13 cellular contexts compared by ENCODE assay signal in the genomic region with DNA sequence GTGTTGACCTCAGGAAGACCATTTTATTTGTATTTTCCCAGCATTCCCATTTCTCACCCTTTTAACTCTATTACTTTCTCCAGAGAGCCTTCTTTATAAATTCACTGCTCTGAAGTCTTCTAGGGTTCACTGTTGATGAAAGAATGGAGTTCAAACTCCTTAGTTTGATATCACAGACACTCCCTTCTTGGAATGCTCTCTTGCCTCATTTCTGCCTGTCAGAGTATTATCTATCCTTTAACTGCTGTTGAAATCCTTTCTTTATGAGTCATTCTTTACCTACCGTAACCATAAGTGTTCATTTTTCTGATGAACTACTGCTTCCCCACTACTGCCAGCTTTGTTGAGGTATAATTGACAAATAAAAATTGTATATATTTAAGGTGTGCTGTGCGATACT. TPM values are rescaled to one million over a fixed set of nuclear protein-coding genes. Genes with fewer than 3 reads are reported as not detected.
DNase-seq lines count a peak whose midpoint lies in the region; ATAC-seq, FAIRE-seq and TF ChIP-seq lines count a peak whose summit lies in the region.
"Had no signal": no experiment of that assay in that cellular context is flagged by ENCODE, and none has a peak within 500 bp of the region (broad histone marks: within the 10 kb centered on the region; RNA-seq: fewer than 3 reads in every experiment).

No MANE protein-coding gene starts in this region.

- H3K4me1 Mint-ChIP-seq in stimulated activated memory B cell treated with anti-CD40 and anti-IgM and Interleukin-4, amounts not matched to agents 10 μg/mL and 1 μg/mL and 100 μg/mL, for 72 hours, result peaks cover 66% of the 10 kb centered on the region

- H3K27me3 ChIP-seq in HepG2 (ENCODE audit: control insufficient read depth in 1 of 2, insufficient read depth in 2 of 2, low read length in 2 of 2), result no peaks in the 10 kb centered on the region; a peak in 1 of 5 replicates
- no peaks in the 10 kb centered on the region for H3K27me3 ChIP-seq in right lobe of liver
- H3K27me3 ChIP-seq: ascending aorta had no signal

- H3K4me3 ChIP-seq in HepG2 (replicated peaks in 1 of 3; ENCODE audit: insufficient read depth in 1 of 3, low read depth in 2 of 3, low read length in 3 of 3) (no peak overlapping the region), right lobe of liver (no peak overlapping the region)
- H3K4me3 ChIP-seq: ascending aorta had no signal

- ATAC-seq in HepG2, result no peak
- no peak for ATAC-seq in right lobe of liver
- no peak for ATAC-seq in stimulated activated memory B cell treated with anti-CD40 and anti-IgM and Interleukin-4, amounts not matched to agents 10 μg/mL and 1 μg/mL and 100 μg/mL, for 72 hours
- ATAC-seq in GM21723 (IDR thresholded peaks at IDR 0.05; ENCODE audit: unreplicated experiment), result no peak
- ATAC-seq: activated CD8-positive, alpha-beta memory T cell treated with anti-CD3 and anti-CD28 coated beads, Interleukin-2, amount 10 ng/mL, durations not matched to agents 7 days and 5 days; stimulated activated naive CD8-positive, alpha-beta T cell treated with anti-CD3 and anti-CD28 coated beads, Interleukin-15, amount 100 ng/mL, for 72 hours had no signal

- no peak overlapping the region; the same call in 1 of the 2 replicates for H3K4me2 ChIP-seq in HepG2 (ENCODE audit: low read depth, low read length)

- TF ChIP-seq CTCF in HepG2 (CRISPR knock-in tag; IDR thresholded peaks at IDR 0.05), result no peak
- no peak for TF ChIP-seq CTCF in right lobe of liver (IDR thresholded peaks at IDR 0.05)

- WGBS in HepG2 (ENCODE audit: low lambda C conversion rate), result 75% methylated on average over 2 of the region's 2 CpGs
- WGBS in right lobe of liver (ENCODE audit: insufficient coverage, low coverage, low lambda C conversion rate, missing lambda C conversion rate), result 65% methylated on average over 2 of the region's 2 CpGs

- in situ Hi-C loops in HepG2 (cut with HindIII; ENCODE audit: extremely low pct_ligation_motif_present, low pct_unique_long_range_greater_than_20kb), result no loop called here

- no peak overlapping the region for H3K27ac ChIP-seq in HepG2 (ENCODE audit: extremely low read length, insufficient read depth, low read length)
- no peak overlapping the region for H3K27ac ChIP-seq in right lobe of liver
- H3K27ac ChIP-seq: ascending aorta had no signal

- H3K27me3 Mint-ChIP-seq in stimulated activated memory B cell treated with anti-CD40 and anti-IgM and Interleukin-4, amounts not matched to agents 10 μg/mL and 1 μg/mL and 100 μg/mL, for 72 hours, result no peaks in the 10 kb centered on the region
- H3K27me3 Mint-ChIP-seq: activated CD8-positive, alpha-beta memory T cell treated with anti-CD3 and anti-CD28 coated beads, Interleukin-2, amount 10 ng/mL, durations not matched to agents 7 days and 5 days; stimulated activated naive CD8-positive, alpha-beta T cell treated with anti-CD3 and anti-CD28 coated beads, Interleukin-15, amount 100 ng/mL, for 72 hours had no signal

- H3K36me3 ChIP-seq in HepG2 (replicated peaks in 1 of 2; ENCODE audit: control insufficient read depth in 1 of 2, insufficient read depth in 2 of 2, low read length in 2 of 2) (no peaks in the 10 kb centered on the region), right lobe of liver (no peaks in the 10 kb centered on the region)

- TF ChIP-seq POLR2A in HepG2 (IDR thresholded peaks at IDR 0.05; ENCODE audit: insufficient read depth in 1 of 2, low read depth in 2 of 2, low read length in 2 of 2) (no peak), right lobe of liver (IDR thresholded peaks at IDR 0.05) (no peak), erythroblast (IDR thresholded peaks at IDR 0.05; ENCODE audit: low read length) (no peak)

- H3K27ac Mint-ChIP-seq in stimulated activated memory B cell treated with anti-CD40 and anti-IgM and Interleukin-4, amounts not matched to agents 10 μg/mL and 1 μg/mL and 100 μg/mL, for 72 hours, result peak overlapping the region; percentile 31
- H3K27ac Mint-ChIP-seq: activated CD8-positive, alpha-beta memory T cell treated with anti-CD3 and anti-CD28 coated beads, Interleukin-2, amount 10 ng/mL, durations not matched to agents 7 days and 5 days had no signal

- POLR2A ChIA-PET in HepG2 (lab: Yijun Ruan, JAX), result no interaction called here

- DNase-seq in HepG2 (ENCODE audit: low spot score) (no peak), right lobe of liver (no peak), RPMI7951 (ENCODE audit: low read depth) (peak; percentile 43), erythroblast (lab: John Stamatoyannopoulos, UW) (peak; percentile 74 to 75), NCI-H2196 (lab: John Stamatoyannopoulos, UW; ENCODE audit: unreplicated experiment) (no peak), SK-N-DZ (ENCODE audit: low spot score) (no peak)
- DNase-seq: activated CD8-positive, alpha-beta memory T cell treated with anti-CD3 and anti-CD28 coated beads, Interleukin-2, amount 10 ng/mL, durations not matched to agents 7 days and 5 days; Kasumi-1; stimulated activated naive CD8-positive, alpha-beta T cell treated with anti-CD3 and anti-CD28 coated beads, Interleukin-15, amount 100 ng/mL, for 72 hours had no signal

- peaks cover 86% of the 10 kb centered on the region for H3K79me2 ChIP-seq in HepG2 (ENCODE audit: insufficient read depth, low read length)

- H3K4me1 ChIP-seq in HepG2 (ENCODE audit: insufficient read depth, low read length) (peaks cover 32% of the 10 kb centered on the region), right lobe of liver (peaks cover 0 to 11% (median 0%) of the 10 kb centered on the region in 4 donors)

- TF ChIP-seq EP300 in HepG2 (IDR thresholded peaks at IDR 0.05; ENCODE audit: low read depth in 2 of 2, low read length in 2 of 2), result no peak
- no peak for TF ChIP-seq EP300 in HepG2 (CRISPR knock-in tag; IDR thresholded peaks at IDR 0.05; ENCODE audit: borderline replicate concordance)

- no peak overlapping the region for H3K9ac ChIP-seq in HepG2 (ENCODE audit: insufficient read depth, low read depth, low read length)

- no peaks in the 10 kb centered on the region; the same call in 1 of the 2 replicates for H4K20me1 ChIP-seq in HepG2 (ENCODE audit: insufficient read depth, low read length)

- FAIRE-seq in HepG2 (lab: Jason Lieb, UNC), result no peak
- FAIRE-seq: islet of Langerhans had no signal

- no peak for TF ChIP-seq RAD21 in HepG2 (CRISPR knock-in tag; IDR thresholded peaks at IDR 0.05)

- no peak overlapping the region for H2AFZ ChIP-seq in HepG2 (ENCODE audit: low read length)

- intact Hi-C loops in HepG2 (cut with micrococcal nuclease; ENCODE audit: unreplicated experiment) (no loop called here), right lobe of liver (cut with DNase I) (no loop called here)

- no peak overlapping the region for H3K4me3 Mint-ChIP-seq in stimulated activated memory B cell treated with anti-CD40 and anti-IgM and Interleukin-4, amounts not matched to agents 10 μg/mL and 1 μg/mL and 100 μg/mL, for 72 hours
- H3K4me3 Mint-ChIP-seq: activated CD8-positive, alpha-beta memory T cell treated with anti-CD3 and anti-CD28 coated beads, Interleukin-2, amount 10 ng/mL, durations not matched to agents 7 days and 5 days had no signal

- CTCF ChIA-PET in HepG2 (lab: Yijun Ruan, JAX; ENCODE audit: low intra/inter-chr PET ratio, low total read pairs), result no interaction called here

- peaks cover 9% of the 10 kb centered on the region; the same call in 1 of the 2 replicates for H3K9me3 ChIP-seq in HepG2 (ENCODE audit: low read length)
- H3K9me3 ChIP-seq in right lobe of liver, result no peaks in the 10 kb centered on the region

- peaks cover 38% of the 10 kb centered on the region for H3K36me3 Mint-ChIP-seq in stimulated activated memory B cell treated with anti-CD40 and anti-IgM and Interleukin-4, amounts not matched to agents 10 μg/mL and 1 μg/mL and 100 μg/mL, for 72 hours

- peaks cover 11% of the 10 kb centered on the region for H3K9me3 Mint-ChIP-seq in stimulated activated memory B cell treated with anti-CD40 and anti-IgM and Interleukin-4, amounts not matched to agents 10 μg/mL and 1 μg/mL and 100 μg/mL, for 72 hours

- BruUV-seq in HepG2 (replicated peaks; lab: Mats Ljungman, UMichigan), result no TSS peak

TF ChIP-seq in HepG2, 621 proteins besides CTCF, POLR2A, EP300 and RAD21 (continues in another document):
- TF ChIP-seq KAT7 (CRISPR knock-in tag; IDR thresholded peaks at IDR 0.05; ENCODE audit: borderline replicate concordance) (no peak), U2AF2 (IDR thresholded peaks at IDR 0.05; ENCODE audit: low read depth, low read length) (no peak), GATAD2A (CRISPR knock-in tag; IDR thresholded peaks at IDR 0.05) (0 out of 2 replicates have a peak, but pooled peaks have one; percentile 26), TMF1 (CRISPR knock-in tag; IDR thresholded peaks at IDR 0.05; ENCODE audit: low read depth) (no peak), PCBP1 (IDR thresholded peaks at IDR 0.05; ENCODE audit: borderline replicate concordance, low read depth, low read length) (no peak), TOE1 (CRISPR knock-in tag; IDR thresholded peaks at IDR 0.05) (no peak)

RNA-seq across cellular contexts. Expression of a gene that starts 4.3 kb away (rescaled TPM):
- 19.0 and 21.2 TPM in 2 replicates for total RNA-seq in HepG2 (2016; rRNA removed; fragmentation: Illumina TruSeq; extraction: Trizol)
- 3.0 and 3.1 TPM in 2 replicates for total RNA-seq in HepG2 (2016; cell fraction: cytosol; rRNA removed; fragmentation: Illumina TruSeq; extraction: Trizol; ENCODE audit: low read depth)
- 18.6 and 20.2 TPM in 2 replicates for total RNA-seq in HepG2 (2016; cell fraction: insoluble cytoplasmic fraction; rRNA removed; fragmentation: Illumina TruSeq; extraction: Trizol)
- 8.5 and 8.9 TPM in 2 replicates for total RNA-seq in HepG2 (2016; cell fraction: membrane; rRNA removed; fragmentation: Illumina TruSeq; extraction: Trizol)
- total RNA-seq in HepG2 (2016; cell fraction: nucleus; rRNA removed; fragmentation: Illumina TruSeq; extraction: Trizol), result 34.3 and 34.6 TPM in 2 replicates
- polyA plus RNA-seq in HepG2 (2011; rRNA removed), result 15.9 and 18.2 TPM in 2 replicates
- 10.9 and 13.1 TPM in 2 replicates for polyA plus RNA-seq in HepG2 (2011; cell fraction: cytosol; rRNA removed)
- 29.5 and 30.5 TPM in 2 replicates for polyA plus RNA-seq in HepG2 (2011; cell fraction: nucleus; rRNA removed)
- 9.3 and 10.5 TPM in 2 replicates for polyA plus RNA-seq in HepG2 (2012)
- polyA plus RNA-seq in HepG2 (2016; cell fraction: cytosol; fragmentation: Illumina TruSeq; extraction: Trizol; ENCODE audit: low read depth), result 0.60 and 0.62 TPM in 2 replicates
- polyA plus RNA-seq in HepG2 (2016; cell fraction: insoluble cytoplasmic fraction; fragmentation: Illumina TruSeq; extraction: Trizol; ENCODE audit: low read depth), result 13.1 and 13.7 TPM in 2 replicates
- polyA plus RNA-seq in HepG2 (2016; cell fraction: membrane; fragmentation: Illumina TruSeq; extraction: Trizol; ENCODE audit: low read depth), result 1.8 and 1.9 TPM in 2 replicates
- polyA plus RNA-seq in HepG2 (2016; cell fraction: nucleus; fragmentation: Illumina TruSeq; extraction: Trizol; ENCODE audit: insufficient read depth, low read depth), result 22.7 and 24.7 TPM in 2 replicates
- polyA minus RNA-seq in HepG2 (2011; rRNA and poly(A)+ RNA removed; ENCODE audit: low replicate concordance), result 40.6 and 43.6 TPM in 2 replicates
- 21.5 and 21.7 TPM in 2 replicates for polyA minus RNA-seq in HepG2 (2011; cell fraction: cytosol; rRNA and poly(A)+ RNA removed)
- polyA minus RNA-seq in HepG2 (2011; cell fraction: nucleus; rRNA and poly(A)+ RNA removed), result 84.3 and 94.9 TPM in 2 replicates
- 10 to 100 TPM in 5 of 6 experiments, 1 to 10 TPM in 1; 9.7 to 18.4 (median 10.5) TPM for total RNA-seq in right lobe of liver
- 20.6 and 23.3 TPM in 2 replicates for total RNA-seq in RPMI7951 (2014; rRNA removed; shearing (Covaris generic))
- 7.2 and 12.7 TPM in 2 replicates for polyA plus RNA-seq in SK-N-DZ (2014; cell fraction: cytosol; rRNA removed)
- polyA plus RNA-seq in SK-N-DZ (2014; cell fraction: nucleus; rRNA removed), result 10.6 and 29.7 TPM in 2 replicates

Comparison
In these comparisons a context has a peak if more than half of its experiments do, and no peak if none do; other contexts are left out.
1. DNase-seq: peak in RPMI7951 (single experiment) and erythroblast (2 of 2); none in HepG2 (single experiment), right lobe of liver (0 of 3), NCI-H2196 (single experiment) and SK-N-DZ (single experiment).